Comparison of ENCODE assay signal across 20 cellular contexts in genomic region chr17:55931448-55931847, GRCh38.
A peak's percentile ranks its signal among the peaks of the same experiment; 100 is the strongest.
DNase-seq lines count a peak whose midpoint lies in the region.
"Had no signal": no experiment of that assay in that cellular context is flagged by ENCODE, and none has a peak within 500 bp of the region (broad histone marks: within the 10 kb centered on the region; RNA-seq: fewer than 3 reads in every experiment).

No MANE protein-coding gene starts in this region.

- H3K4me3 Mint-ChIP-seq in activated T-cell treated with anti-CD3 and anti-CD28 coated beads, Interleukin-2, amount 50 U/mL, for 24 hours: no peak overlapping the region
- H3K4me3 Mint-ChIP-seq: CD8-positive, alpha-beta T cell; H9; HFFc6 had no signal

- H3K27me3 Mint-ChIP-seq in activated T-cell treated with anti-CD3 and anti-CD28 coated beads, Interleukin-2, amount 50 U/mL, for 24 hours: no peaks in the 10 kb centered on the region

- no peak overlapping the region for H3K27ac Mint-ChIP-seq in activated T-cell treated with anti-CD3 and anti-CD28 coated beads, Interleukin-2, amount 50 U/mL, for 24 hours
- H3K27ac Mint-ChIP-seq: CD8-positive, alpha-beta T cell; H9; HFFc6 had no signal

- peaks cover 2% of the 10 kb centered on the region for H3K4me1 Mint-ChIP-seq in activated T-cell treated with anti-CD3 and anti-CD28 coated beads, Interleukin-2, amount 50 U/mL, for 24 hours (ENCODE audit: low read depth)

- H3K9me3 Mint-ChIP-seq in activated T-cell treated with anti-CD3 and anti-CD28 coated beads, Interleukin-2, amount 50 U/mL, for 24 hours: no peaks in the 10 kb centered on the region
- H3K9me3 Mint-ChIP-seq: CD8-positive, alpha-beta T cell; HFFc6 had no signal

- no peaks in the 10 kb centered on the region for H3K36me3 Mint-ChIP-seq in activated T-cell treated with anti-CD3 and anti-CD28 coated beads, Interleukin-2, amount 50 U/mL, for 24 hours (ENCODE audit: low read depth)
- H3K36me3 Mint-ChIP-seq: CD8-positive, alpha-beta T cell had no signal

- DNase-seq in SIG-M5 treated with dmso at 0.1 percent for 504 hours (lab: John Stamatoyannopoulos, UW; ENCODE audit: unreplicated experiment) (peak; percentile 23), SIG-M5 (lab: John Stamatoyannopoulos, UW) (no peak), NOMO-1 (lab: John Stamatoyannopoulos, UW; ENCODE audit: unreplicated experiment in 2 of 2) (peak; percentile 28 to 62), SKM-1 treated with dmso at 0.1 percent for 144 hours (lab: John Stamatoyannopoulos, UW; ENCODE audit: unreplicated experiment) (peak; percentile 65), NCI-H2196 (lab: John Stamatoyannopoulos, UW; ENCODE audit: unreplicated experiment) (no peak), GM03348 (ENCODE audit: low spot score) (no peak)
- DNase-seq in central memory CD4-positive, alpha-beta T cell: no peak
- no peak for DNase-seq in activated T-cell treated with anti-CD3 and anti-CD28 coated beads, Interleukin-2, amount 50 U/mL, for 24 hours
- DNase-seq: ACHN; CD8-positive, alpha-beta T cell; DND-41; H9; HFFc6; NCI-H1048; NCI-H1417 treated with DMSO at 0.1 percent for 48 hours; NCI-H187; NCI-H446 treated with DMSO at 0.1 percent for 48 hours; NCI-H526 treated with DMSO at 0.1 percent for 48 hours; Peyer's patch; SW 1271 had no signal

Comparison
In these comparisons a context has a peak if more than half of its experiments do, and no peak if none do; other contexts are left out.
1. DNase-seq: peak in SIG-M5 treated with dmso at 0.1 percent for 504 hours (single experiment), NOMO-1 (2 of 2) and SKM-1 treated with dmso at 0.1 percent for 144 hours (single experiment); none in SIG-M5 (single experiment), central memory CD4-positive, alpha-beta T cell (single experiment), NCI-H2196 (single experiment), activated T-cell treated with anti-CD3 and anti-CD28 coated beads, Interleukin-2, amount 50 U/mL, for 24 hours (single experiment) and GM03348 (single experiment).